In genomic region chr1:190602325-190602724, GRCh38 we compare ENCODE assay signal across 33 cellular contexts.
"Had no signal": no experiment of that assay in that cellular context is flagged by ENCODE, and none has a peak within 500 bp of the region (broad histone marks: within the 10 kb centered on the region; RNA-seq: fewer than 3 reads in every experiment).

No MANE protein-coding gene starts in this region.

- H3K4me3 ChIP-seq: SJCRH30, SK-N-MC had no signal

- H3K36me3 ChIP-seq: brain microvascular endothelial cell, SJCRH30, WERI-Rb-1 had no signal

- H3K9me3 ChIP-seq: SJCRH30 had no signal

- H3K4me2 ChIP-seq: KMS-11 had no signal

- ATAC-seq: activated T-cell treated with anti-CD3 and anti-CD28 coated beads, Interleukin-2, amount 50 U/mL, for 72 hours; activated T-helper 17 cell treated with anti-CD3 and anti-CD28 coated beads, Interleukin-2, amount 50 U/mL, for 72 hours had no signal

- H3K4me1 ChIP-seq: SJCRH30 had no signal

- H3K27me3 ChIP-seq: brain microvascular endothelial cell, SJCRH30 had no signal

- DNase-seq: activated CD4-positive, alpha-beta memory T cell treated with anti-CD3 and anti-CD28 coated beads, Interleukin-2, amount 10 ng/mL, durations not matched to agents 7 days and 5 days; activated CD4-positive, alpha-beta T cell treated with anti-CD3 and anti-CD28 coated beads for 1 hour; activated CD4-positive, alpha-beta T cell treated with anti-CD3 and anti-CD28 coated beads for 48 hours; activated CD4-positive, CD25-positive, alpha-beta regulatory T cell; activated CD8-positive, alpha-beta memory T cell treated with anti-CD3 and anti-CD28 coated beads for 24 hours; activated effector memory CD4-positive, alpha-beta T cell treated with anti-CD3 and anti-CD28 coated beads, Interleukin-2, amount 50 U/mL, for 16 hours; activated naive CD4-positive, alpha-beta T cell; activated naive CD4-positive, alpha-beta T cell treated with anti-CD3 and anti-CD28 coated beads, Interleukin-2, amount 50 U/mL, for 16 hours; activated naive CD8-positive, alpha-beta T cell treated with anti-CD3 and anti-CD28 coated beads for 36 hours; activated T-cell treated with anti-CD3 and anti-CD28 coated beads, Interleukin-2, amount 50 U/mL, for 1 hour; activated T-cell treated with anti-CD3 and anti-CD28 coated beads, Interleukin-2, amount 50 U/mL, for 72 hours; amniotic stem cell; aorta; brain microvascular endothelial cell; central memory CD4-positive, alpha-beta T cell; MM.1S; MV-4-11; NCI-H1092; NCI-H1436 treated with DMSO at 0.1 percent for 48 hours; NCI-H1694 treated with DMSO at 0.1 percent for 48 hours; NCI-H2029; NCI-H2107; NCI-H2171; NCI-H510A; NCI-H526; NCI-H748 treated with DMSO at 0.1 percent for 48 hours; NK-92 treated with Interleukin-12 subunit alpha and Interleukin-12 subunit beta, amount 100 ng/mL, for 24 hours; SHP77; SJCRH30; WERI-Rb-1 had no signal

- H3K9ac ChIP-seq: KMS-11 had no signal

- H3K27ac ChIP-seq: brain microvascular endothelial cell, KMS-11, SJCRH30, SK-N-MC, WERI-Rb-1 had no signal
